In genomic region chrX:23782863-23783568, GRCh38 we compare ENCODE assay signal across 1 cellular context.
TF ChIP-seq lines count a peak whose summit lies in the region.

SAT1 (plus strand) TSS chrX:23783173; CDS start chrX:23783352, 179 bp downstream.

TF ChIP-seq in HepG2, 621 proteins besides CTCF, POLR2A, EP300 and RAD21 (continued from another document and continues in another):
- peak; percentile 65 for TF ChIP-seq ZNF770 (CRISPR knock-in tag; IDR thresholded peaks at IDR 0.05)
- TF ChIP-seq ZNF512B (CRISPR knock-in tag; IDR thresholded peaks at IDR 0.05; ENCODE audit: borderline replicate concordance) = no peak
- TF ChIP-seq ZNF724P (CRISPR knock-in tag; IDR thresholded peaks at IDR 0.05; ENCODE audit: borderline replicate concordance) = no peak
- no peak for TF ChIP-seq GLMP (CRISPR knock-in tag; IDR thresholded peaks at IDR 0.05; ENCODE audit: borderline replicate concordance)
- TF ChIP-seq TOPORS (CRISPR knock-in tag; IDR thresholded peaks at IDR 0.05) = no peak
- no peak for TF ChIP-seq SRF (IDR thresholded peaks at IDR 0.05; ENCODE audit: low read depth, low read length)
- peak; percentile 85 for TF ChIP-seq ERF (CRISPR knock-in tag; IDR thresholded peaks at IDR 0.05)
- TF ChIP-seq GMEB2 (CRISPR knock-in tag; IDR thresholded peaks at IDR 0.05; ENCODE audit: low read depth) = no peak
- TF ChIP-seq MIXL1 (CRISPR knock-in tag; IDR thresholded peaks at IDR 0.05) = no peak
- TF ChIP-seq ZNF432 (CRISPR knock-in tag; IDR thresholded peaks at IDR 0.05; ENCODE audit: borderline replicate concordance) = no peak
- TF ChIP-seq BCLAF1 (IDR thresholded peaks at IDR 0.05) = no peak
- peak; percentile 44; the same call in 1 of the 2 replicates for TF ChIP-seq ZFY (CRISPR knock-in tag; IDR thresholded peaks at IDR 0.05)
- TF ChIP-seq MAX (IDR thresholded peaks at IDR 0.05) = peak; percentile 50; the same call in 1 of the 2 replicates
- no peak for TF ChIP-seq PHF5A (CRISPR knock-in tag; IDR thresholded peaks at IDR 0.05; ENCODE audit: low read depth, unreplicated experiment)
- TF ChIP-seq CENPX (CRISPR knock-in tag; IDR thresholded peaks at IDR 0.05) = no peak
- peak; percentile 51; the same call in 1 of the 2 replicates for TF ChIP-seq REPIN1 (CRISPR knock-in tag; IDR thresholded peaks at IDR 0.05; ENCODE audit: borderline replicate concordance, low read depth)
- TF ChIP-seq TEAD3 (CRISPR knock-in tag; optimal IDR thresholded peaks at IDR 0.05; ENCODE audit: borderline replicate concordance) = no peak
- TF ChIP-seq SIX4 (CRISPR knock-in tag; IDR thresholded peaks at IDR 0.05) = 0 out of 2 replicates have a peak, but pooled peaks have one; percentile 34
- TF ChIP-seq ZNF124 (CRISPR knock-in tag; IDR thresholded peaks at IDR 0.05) = peak; percentile 48; the same call in 1 of the 2 replicates
- TF ChIP-seq NR2F2 (IDR thresholded peaks at IDR 0.05; ENCODE audit: borderline replicate concordance, low read depth) = 0 out of 2 replicates have a peak, but pooled peaks have one; percentile 17
- TF ChIP-seq ZNF790 (CRISPR knock-in tag; IDR thresholded peaks at IDR 0.05; ENCODE audit: borderline replicate concordance) = peak; percentile 60; the same call in 1 of the 2 replicates
- no peak; the same call in 1 of the 2 replicates for TF ChIP-seq SAFB2 (CRISPR knock-in tag; IDR thresholded peaks at IDR 0.05; ENCODE audit: borderline replicate concordance, low read depth)
- TF ChIP-seq MED1 (CRISPR knock-in tag; IDR thresholded peaks at IDR 0.05) = peak; percentile 86
- TF ChIP-seq ZNF850 (CRISPR knock-in tag; conservative IDR thresholded peaks at IDR 0.05) = no peak
- 0 out of 2 replicates have a peak, but pooled peaks have one; percentile 17 for TF ChIP-seq RERE (CRISPR knock-in tag; IDR thresholded peaks at IDR 0.05; ENCODE audit: low read depth)
- 0 out of 2 replicates have a peak, but pooled peaks have one; percentile 37 for TF ChIP-seq ZNF276 (CRISPR knock-in tag; IDR thresholded peaks at IDR 0.05; ENCODE audit: low read depth)
- no peak for TF ChIP-seq ZNF543 (CRISPR knock-in tag; IDR thresholded peaks at IDR 0.05)
- TF ChIP-seq BHLHE40 (IDR thresholded peaks at IDR 0.05; ENCODE audit: low read length) = no peak
- TF ChIP-seq NFE2L2 (IDR thresholded peaks at IDR 0.05; ENCODE audit: low read length) = no peak
- TF ChIP-seq TRIM22 (IDR thresholded peaks at IDR 0.05) = no peak
